1 cellular context compared by ENCODE assay signal in genomic region chr12:124939428-124940142, GRCh38.
TF ChIP-seq lines count a peak whose summit lies in the region.

No MANE protein-coding gene starts in this region.

TF ChIP-seq in HepG2, 621 proteins besides CTCF, POLR2A, EP300 and RAD21 (continued from another document and continues in another):
- no peak; the same call in 1 of the 2 replicates for TF ChIP-seq SMC3 (IDR thresholded peaks at IDR 0.05; ENCODE audit: low read length)
- TF ChIP-seq CEBPB (IDR thresholded peaks at IDR 0.05; ENCODE audit: borderline replicate concordance, low read depth, low read length) = no peak
- no peak for TF ChIP-seq BRCA1 (CRISPR knock-in tag; IDR thresholded peaks at IDR 0.05)
- TF ChIP-seq, protein P1, sequence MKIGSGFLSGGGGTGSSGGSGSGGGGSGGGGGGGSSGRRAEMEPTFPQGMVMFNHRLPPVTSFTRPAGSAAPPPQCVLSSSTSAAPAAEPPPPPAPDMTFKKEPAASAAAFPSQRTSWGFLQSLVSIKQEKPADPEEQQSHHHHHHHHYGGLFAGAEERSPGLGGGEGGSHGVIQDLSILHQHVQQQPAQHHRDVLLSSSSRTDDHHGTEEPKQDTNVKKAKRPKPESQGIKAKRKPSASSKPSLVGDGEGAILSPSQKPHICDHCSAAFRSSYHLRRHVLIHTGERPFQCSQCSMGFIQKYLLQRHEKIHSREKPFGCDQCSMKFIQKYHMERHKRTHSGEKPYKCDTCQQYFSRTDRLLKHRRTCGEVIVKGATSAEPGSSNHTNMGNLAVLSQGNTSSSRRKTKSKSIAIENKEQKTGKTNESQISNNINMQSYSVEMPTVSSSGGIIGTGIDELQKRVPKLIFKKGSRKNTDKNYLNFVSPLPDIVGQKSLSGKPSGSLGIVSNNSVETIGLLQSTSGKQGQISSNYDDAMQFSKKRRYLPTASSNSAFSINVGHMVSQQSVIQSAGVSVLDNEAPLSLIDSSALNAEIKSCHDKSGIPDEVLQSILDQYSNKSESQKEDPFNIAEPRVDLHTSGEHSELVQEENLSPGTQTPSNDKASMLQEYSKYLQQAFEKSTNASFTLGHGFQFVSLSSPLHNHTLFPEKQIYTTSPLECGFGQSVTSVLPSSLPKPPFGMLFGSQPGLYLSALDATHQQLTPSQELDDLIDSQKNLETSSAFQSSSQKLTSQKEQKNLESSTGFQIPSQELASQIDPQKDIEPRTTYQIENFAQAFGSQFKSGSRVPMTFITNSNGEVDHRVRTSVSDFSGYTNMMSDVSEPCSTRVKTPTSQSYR (CRISPR knock-in tag; IDR thresholded peaks at IDR 0.05; ENCODE audit: borderline replicate concordance) = 0 out of 2 replicates have a peak, but pooled peaks have one; percentile 14
- TF ChIP-seq ZKSCAN8 (CRISPR knock-in tag; IDR thresholded peaks at IDR 0.05; ENCODE audit: borderline replicate concordance) = no peak
- TF ChIP-seq ZNF136 (CRISPR knock-in tag; IDR thresholded peaks at IDR 0.05; ENCODE audit: low read depth) = peak; percentile 90; the same call in 1 of the 2 replicates
- peak; percentile 68; the same call in 1 of the 2 replicates for TF ChIP-seq ATF7-NPFF (CRISPR knock-in tag; IDR thresholded peaks at IDR 0.05; ENCODE audit: low read depth)
- no peak for TF ChIP-seq HNF4A (CRISPR knock-in tag; IDR thresholded peaks at IDR 0.05)
- peak; percentile 34; the same call in 1 of the 2 replicates for TF ChIP-seq POLR2G (IDR thresholded peaks at IDR 0.05; ENCODE audit: low read depth, low read length)
- TF ChIP-seq MZF1 (CRISPR knock-in tag; IDR thresholded peaks at IDR 0.05; ENCODE audit: borderline replicate concordance) = 0 out of 2 replicates have a peak, but pooled peaks have one; percentile 52
- TF ChIP-seq KLF13 (CRISPR knock-in tag; IDR thresholded peaks at IDR 0.05) = no peak
- TF ChIP-seq NKX3-1 (CRISPR knock-in tag; IDR thresholded peaks at IDR 0.05) = peak; percentile 49; the same call in 1 of the 2 replicates
- no peak for TF ChIP-seq CC2D1A (CRISPR knock-in tag; IDR thresholded peaks at IDR 0.05)
- TF ChIP-seq ZNF776 (CRISPR knock-in tag; IDR thresholded peaks at IDR 0.05) = peak; percentile 58; the same call in 1 of the 2 replicates
- TF ChIP-seq ZNF180 (CRISPR knock-in tag; IDR thresholded peaks at IDR 0.05; ENCODE audit: borderline replicate concordance, low read depth) = no peak
- peak; percentile 82; the same call in 1 of the 2 replicates for TF ChIP-seq NFIC (IDR thresholded peaks at IDR 0.05; ENCODE audit: low read length)
- TF ChIP-seq, protein P2, sequence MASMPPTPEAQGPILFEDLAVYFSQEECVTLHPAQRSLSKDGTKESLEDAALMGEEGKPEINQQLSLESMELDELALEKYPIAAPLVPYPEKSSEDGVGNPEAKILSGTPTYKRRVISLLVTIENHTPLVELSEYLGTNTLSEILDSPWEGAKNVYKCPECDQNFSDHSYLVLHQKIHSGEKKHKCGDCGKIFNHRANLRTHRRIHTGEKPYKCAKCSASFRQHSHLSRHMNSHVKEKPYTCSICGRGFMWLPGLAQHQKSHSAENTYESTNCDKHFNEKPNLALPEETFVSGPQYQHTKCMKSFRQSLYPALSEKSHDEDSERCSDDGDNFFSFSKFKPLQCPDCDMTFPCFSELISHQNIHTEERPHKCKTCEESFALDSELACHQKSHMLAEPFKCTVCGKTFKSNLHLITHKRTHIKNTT (CRISPR knock-in tag; IDR thresholded peaks at IDR 0.05) = no peak
- no peak for TF ChIP-seq ZNF577 (CRISPR knock-in tag; IDR thresholded peaks at IDR 0.05; ENCODE audit: borderline replicate concordance, low read depth)
- TF ChIP-seq ZNF451 (CRISPR knock-in tag; IDR thresholded peaks at IDR 0.05) = no peak
- TF ChIP-seq NPAS2 (CRISPR knock-in tag; IDR thresholded peaks at IDR 0.05; ENCODE audit: borderline replicate concordance) = 0 out of 2 replicates have a peak, but pooled peaks have one; percentile 57
- no peak for TF ChIP-seq ARNT (IDR thresholded peaks at IDR 0.05)
- 0 out of 2 replicates have a peak, but pooled peaks have one; percentile 59 for TF ChIP-seq PREB (CRISPR knock-in tag; IDR thresholded peaks at IDR 0.05)
- no peak for TF ChIP-seq HMG20B (CRISPR knock-in tag; conservative IDR thresholded peaks at IDR 0.05)
- TF ChIP-seq ESRRA (CRISPR knock-in tag; IDR thresholded peaks at IDR 0.05; ENCODE audit: low read depth) = no peak
- peak; percentile 73 for TF ChIP-seq DRAP1 (CRISPR knock-in tag; IDR thresholded peaks at IDR 0.05)
- TF ChIP-seq, protein P3, sequence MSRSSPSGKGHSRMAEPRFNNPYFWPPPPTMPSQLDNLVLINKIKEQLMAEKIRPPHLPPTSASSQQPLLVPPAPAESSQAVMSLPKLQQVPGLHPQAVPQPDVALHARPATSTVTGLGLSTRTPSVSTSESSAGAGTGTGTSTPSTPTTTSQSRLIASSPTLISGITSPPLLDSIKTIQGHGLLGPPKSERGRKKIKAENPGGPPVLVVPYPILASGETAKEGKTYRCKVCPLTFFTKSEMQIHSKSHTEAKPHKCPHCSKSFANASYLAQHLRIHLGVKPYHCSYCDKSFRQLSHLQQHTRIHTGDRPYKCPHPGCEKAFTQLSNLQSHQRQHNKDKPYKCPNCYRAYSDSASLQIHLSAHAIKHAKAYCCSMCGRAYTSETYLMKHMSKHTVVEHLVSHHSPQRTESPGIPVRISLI (CRISPR knock-in tag; IDR thresholded peaks at IDR 0.05; ENCODE audit: borderline replicate concordance) = no peak; the same call in 1 of the 2 replicates
- 0 out of 2 replicates have a peak, but pooled peaks have one; percentile 22 for TF ChIP-seq ZFP36L2 (CRISPR knock-in tag; IDR thresholded peaks at IDR 0.05)
- no peak for TF ChIP-seq SRF (IDR thresholded peaks at IDR 0.05; ENCODE audit: low read depth, low read length)
- peak; percentile 70; the same call in 1 of the 2 replicates for TF ChIP-seq ZNF280B (CRISPR knock-in tag; IDR thresholded peaks at IDR 0.05; ENCODE audit: borderline replicate concordance)
- TF ChIP-seq KDM5A (IDR thresholded peaks at IDR 0.05; ENCODE audit: borderline replicate concordance, low read length) = peak; percentile 17; the same call in 1 of the 2 replicates
- TF ChIP-seq PHB2 (IDR thresholded peaks at IDR 0.05; ENCODE audit: partially characterized antibody) = no peak
- TF ChIP-seq ZC3H13 (CRISPR knock-in tag; IDR thresholded peaks at IDR 0.05) = peak; percentile 93
- peak; percentile 31; the same call in 1 of the 2 replicates for TF ChIP-seq ZBTB42 (CRISPR knock-in tag; IDR thresholded peaks at IDR 0.05)
- TF ChIP-seq, protein P4, sequence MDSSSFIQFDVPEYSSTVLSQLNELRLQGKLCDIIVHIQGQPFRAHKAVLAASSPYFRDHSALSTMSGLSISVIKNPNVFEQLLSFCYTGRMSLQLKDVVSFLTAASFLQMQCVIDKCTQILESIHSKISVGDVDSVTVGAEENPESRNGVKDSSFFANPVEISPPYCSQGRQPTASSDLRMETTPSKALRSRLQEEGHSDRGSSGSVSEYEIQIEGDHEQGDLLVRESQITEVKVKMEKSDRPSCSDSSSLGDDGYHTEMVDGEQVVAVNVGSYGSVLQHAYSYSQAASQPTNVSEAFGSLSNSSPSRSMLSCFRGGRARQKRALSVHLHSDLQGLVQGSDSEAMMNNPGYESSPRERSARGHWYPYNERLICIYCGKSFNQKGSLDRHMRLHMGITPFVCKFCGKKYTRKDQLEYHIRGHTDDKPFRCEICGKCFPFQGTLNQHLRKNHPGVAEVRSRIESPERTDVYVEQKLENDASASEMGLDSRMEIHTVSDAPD (CRISPR knock-in tag; IDR thresholded peaks at IDR 0.05) = 0 out of 2 replicates have a peak, but pooled peaks have one; percentile 85
- TF ChIP-seq AGO2 (optimal IDR thresholded peaks at IDR 0.05; ENCODE audit: low read depth, low read length) = no peak
- no peak for TF ChIP-seq ZNF512B (CRISPR knock-in tag; IDR thresholded peaks at IDR 0.05; ENCODE audit: borderline replicate concordance)
- TF ChIP-seq, protein P5, sequence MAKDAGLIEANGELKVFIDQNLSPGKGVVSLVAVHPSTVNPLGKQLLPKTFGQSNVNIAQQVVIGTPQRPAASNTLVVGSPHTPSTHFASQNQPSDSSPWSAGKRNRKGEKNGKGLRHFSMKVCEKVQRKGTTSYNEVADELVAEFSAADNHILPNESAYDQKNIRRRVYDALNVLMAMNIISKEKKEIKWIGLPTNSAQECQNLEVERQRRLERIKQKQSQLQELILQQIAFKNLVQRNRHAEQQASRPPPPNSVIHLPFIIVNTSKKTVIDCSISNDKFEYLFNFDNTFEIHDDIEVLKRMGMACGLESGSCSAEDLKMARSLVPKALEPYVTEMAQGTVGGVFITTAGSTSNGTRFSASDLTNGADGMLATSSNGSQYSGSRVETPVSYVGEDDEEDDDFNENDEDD (CRISPR knock-in tag; IDR thresholded peaks at IDR 0.05; ENCODE audit: borderline replicate concordance) = 0 out of 2 replicates have a peak, but pooled peaks have one; percentile 8
- no peak for TF ChIP-seq ADNP (CRISPR knock-in tag; IDR thresholded peaks at IDR 0.05)
- TF ChIP-seq PHF20 (CRISPR knock-in tag; IDR thresholded peaks at IDR 0.05) = no peak
- TF ChIP-seq GATA4 (IDR thresholded peaks at IDR 0.05; ENCODE audit: borderline replicate concordance, low read depth) = peak; percentile 46; the same call in 1 of the 2 replicates
- no peak; the same call in 1 of the 2 replicates for TF ChIP-seq ZNF800 (CRISPR knock-in tag; IDR thresholded peaks at IDR 0.05)
- no peak for TF ChIP-seq ZNF558 (CRISPR knock-in tag; IDR thresholded peaks at IDR 0.05; ENCODE audit: borderline replicate concordance)
- no peak for TF ChIP-seq JUNB (CRISPR knock-in tag; IDR thresholded peaks at IDR 0.05; ENCODE audit: borderline replicate concordance)
- peak; percentile 53; the same call in 1 of the 2 replicates for TF ChIP-seq BHLHE40 (IDR thresholded peaks at IDR 0.05; ENCODE audit: low read length)
- no peak; the same call in 1 of the 2 replicates for TF ChIP-seq NR2C2 (CRISPR knock-in tag; IDR thresholded peaks at IDR 0.05; ENCODE audit: borderline replicate concordance)
- 0 out of 2 replicates have a peak, but pooled peaks have one; percentile 22 for TF ChIP-seq ELF3 (CRISPR knock-in tag; IDR thresholded peaks at IDR 0.05)
- no peak for TF ChIP-seq IKZF1 (IDR thresholded peaks at IDR 0.05)
